In the genomic region with DNA sequence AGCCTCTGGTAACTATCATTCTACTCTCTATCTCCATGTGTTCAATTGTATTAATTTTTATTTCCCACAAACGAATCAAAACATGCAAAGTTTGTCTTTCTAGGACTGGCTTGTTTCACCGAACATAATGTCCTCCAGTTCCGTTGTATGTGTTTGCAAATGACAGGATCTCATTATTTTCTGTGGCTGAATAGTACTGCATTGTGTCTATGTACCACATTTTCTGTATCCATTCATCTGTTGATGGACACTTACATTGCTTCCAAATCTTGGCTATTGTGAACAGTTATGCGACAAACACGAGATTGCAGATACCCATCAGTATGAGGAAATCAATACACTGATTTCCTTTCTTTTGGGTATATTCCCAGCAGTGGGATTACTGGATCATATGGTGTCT, we compare ENCODE assay signal across 35 cellular contexts. TPM values are rescaled to one million over a fixed set of nuclear protein-coding genes. Genes with fewer than 3 reads are reported as not detected.
"Had no signal": no experiment of that assay in that cellular context is flagged by ENCODE, and none has a peak within 500 bp of the region (broad histone marks: within the 10 kb centered on the region; RNA-seq: fewer than 3 reads in every experiment).

No MANE protein-coding gene starts in this region.

- DNase-seq: immature natural killer cell; kidney; left colon; left lung; lower lobe of right lung; mammary epithelial cell; mesendoderm; mucosa of descending colon; naive thymus-derived CD4-positive, alpha-beta T cell; pancreas; psoas muscle; right lobe of liver; stimulated activated CD4-positive, alpha-beta T cell treated with anti-CD3 and anti-CD28 coated beads, Interleukin-2, amount 100 ng/mL, for 24 hours; stimulated activated CD4-positive, alpha-beta T cell treated with anti-CD3 and anti-CD28 coated beads, Interleukin-4, amount 100 ng/mL, for 1 hour; stimulated activated naive B cell treated with anti-CD40 and anti-IgM and Interleukin-4, amounts not matched to agents 10 μg/mL and 1 μg/mL and 100 μg/mL, for 72 hours; stimulated activated naive CD8-positive, alpha-beta T cell treated with anti-CD3 and anti-CD28 coated beads, Interleukin-15, Interleukin-2, amounts not matched to agents 100 U/mL and 50 U/mL, for 24 hours; stomach; uterus had no signal

- H3K4me1 Mint-ChIP-seq: immature natural killer cell; mesothelial cell of epicardium; naive thymus-derived CD4-positive, alpha-beta T cell; nephron; neural crest cell had no signal

- H3K4me1 ChIP-seq: left lung, lower lobe of right lung, pancreas, psoas muscle, right atrium auricular region, right lobe of liver, stomach, tibial nerve, uterus had no signal

- H3K36me3 Mint-ChIP-seq: immature natural killer cell; naive thymus-derived CD4-positive, alpha-beta T cell; stimulated activated naive B cell treated with anti-CD40 and anti-IgM and Interleukin-4, amounts not matched to agents 10 μg/mL and 1 μg/mL and 100 μg/mL, for 72 hours; type B pancreatic cell had no signal

- H3K27me3 ChIP-seq: left lung, right atrium auricular region, right lobe of liver, stomach, tibial nerve, uterus had no signal

- H3K4me2 ChIP-seq: smooth muscle cell had no signal

- H3K9me3 ChIP-seq: left lung, lower lobe of right lung, mucosa of descending colon, pancreas, psoas muscle, right atrium auricular region, right lobe of liver, tibial nerve, uterus had no signal

- H3K36me3 ChIP-seq: left lung, lower lobe of right lung, pancreas, right atrium auricular region, right lobe of liver, stomach, tibial nerve, uterus had no signal

- H3K4me3 Mint-ChIP-seq: immature natural killer cell; mesothelial cell of epicardium; naive thymus-derived CD4-positive, alpha-beta T cell; nephron; neural crest cell; stimulated activated naive B cell treated with anti-CD40 and anti-IgM and Interleukin-4, amounts not matched to agents 10 μg/mL and 1 μg/mL and 100 μg/mL, for 72 hours; type B pancreatic cell had no signal

- ATAC-seq: left colon; left lung; lower lobe of right lung; mucosa of descending colon; naive thymus-derived CD4-positive, alpha-beta T cell; pancreas; psoas muscle; right lobe of liver; stimulated activated naive B cell treated with anti-CD40 and anti-IgM and Interleukin-4, amounts not matched to agents 10 μg/mL and 1 μg/mL and 100 μg/mL, for 72 hours; stimulated activated naive CD8-positive, alpha-beta T cell treated with anti-CD3 and anti-CD28 coated beads, Interleukin-15, Interleukin-2, amounts not matched to agents 100 U/mL and 50 U/mL, for 24 hours had no signal

- H3K4me3 ChIP-seq: left lung, lower lobe of right lung, mucosa of descending colon, pancreas, psoas muscle, right atrium auricular region, right lobe of liver, smooth muscle cell, stomach, tibial nerve, uterus had no signal

- H3K27me3 Mint-ChIP-seq: naive thymus-derived CD4-positive, alpha-beta T cell; type B pancreatic cell had no signal

- H3K27ac ChIP-seq: left lung, lower lobe of right lung, pancreas, psoas muscle, right atrium auricular region, right lobe of liver, stomach, tibial nerve, uterus had no signal

- FAIRE-seq: islet of Langerhans, kidney, pancreas had no signal

- H3K27ac Mint-ChIP-seq: immature natural killer cell; mesothelial cell of epicardium; naive thymus-derived CD4-positive, alpha-beta T cell; nephron; stimulated activated naive B cell treated with anti-CD40 and anti-IgM and Interleukin-4, amounts not matched to agents 10 μg/mL and 1 μg/mL and 100 μg/mL, for 72 hours; type B pancreatic cell had no signal

- H3K9me3 Mint-ChIP-seq: immature natural killer cell; stimulated activated naive B cell treated with anti-CD40 and anti-IgM and Interleukin-4, amounts not matched to agents 10 μg/mL and 1 μg/mL and 100 μg/mL, for 72 hours; type B pancreatic cell had no signal

RNA-seq across cellular contexts. Expression of gene SPANXC, which starts 57.0 kb away (rescaled TPM):
- total RNA-seq: kidney; left colon; left lung; liver; lower lobe of right lung; mammary epithelial cell; mesothelial cell of epicardium; mucosa of descending colon; myocyte; naive thymus-derived CD4-positive, alpha-beta T cell; neural crest cell; osteoblast; pancreas; posterior vena cava; psoas muscle; renal cortical epithelial cell; right atrium auricular region; right lobe of liver; skeletal muscle tissue; smooth muscle cell; stomach; temporal lobe; tibial nerve; ureter; uterus had no signal
- polyA plus RNA-seq: immature natural killer cell; liver; mammary epithelial cell; naive thymus-derived CD4-positive, alpha-beta T cell; pancreas; psoas muscle; smooth muscle cell; stomach; thymus had no signal
